1 cellular context compared by ENCODE assay signal in the genomic region with DNA sequence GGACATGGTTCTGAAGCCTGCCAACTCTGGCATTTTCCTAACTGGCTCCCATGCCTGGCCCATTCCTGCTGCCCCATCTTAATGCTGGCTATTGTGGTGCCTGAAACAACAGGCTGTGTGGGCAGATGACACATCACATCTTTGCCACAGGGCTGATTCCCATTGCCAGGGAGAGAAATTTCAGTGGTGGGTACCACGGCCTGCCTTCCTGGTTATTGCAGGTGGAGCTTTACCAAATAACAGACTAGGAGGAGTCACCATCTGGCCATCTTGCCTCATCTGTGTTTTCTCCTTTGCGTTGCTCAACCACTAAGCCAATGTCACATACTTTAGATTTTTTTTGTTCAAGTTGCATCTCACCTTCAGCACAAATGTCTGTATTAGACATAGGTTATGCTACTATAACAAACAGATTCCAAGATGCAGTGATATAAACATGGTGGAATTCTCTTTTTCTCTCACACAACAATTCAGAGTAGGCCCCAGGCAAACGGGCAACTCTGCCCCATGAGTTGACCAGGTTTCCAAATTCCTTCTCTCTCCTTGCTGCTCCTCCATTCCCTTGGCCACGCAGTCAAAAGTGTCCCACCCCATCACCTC.
TF ChIP-seq lines count a peak whose summit lies in the region.

No MANE protein-coding gene starts in this region.

TF ChIP-seq in HepG2, 621 proteins besides CTCF, POLR2A, EP300 and RAD21:
- TF ChIP-seq CEBPB (IDR thresholded peaks at IDR 0.05; ENCODE audit: borderline replicate concordance, low read depth, low read length), result 0 out of 2 replicates have a peak, but pooled peaks have one; percentile 7
- TF ChIP-seq ZNF343 (CRISPR knock-in tag; IDR thresholded peaks at IDR 0.05), result no peak
